19 cellular contexts compared by ENCODE assay signal in genomic region chrX:133444196-133444595, GRCh38. TPM values are rescaled to one million over a fixed set of nuclear protein-coding genes. Genes with fewer than 3 reads are reported as not detected.
"Had no signal": no experiment of that assay in that cellular context is flagged by ENCODE, and none has a peak within 500 bp of the region (broad histone marks: within the 10 kb centered on the region; RNA-seq: fewer than 3 reads in every experiment).

No MANE protein-coding gene starts in this region.

- H3K4me1 ChIP-seq: heart right ventricle, left lung, vagina had no signal

- DNase-seq: activated CD4-positive, alpha-beta T cell treated with anti-CD3 and anti-CD28 coated beads, Interleukin-2, amount 50 U/mL, for 1 hour; activated CD4-positive, CD25-positive, alpha-beta regulatory T cell; activated naive CD4-positive, alpha-beta T cell treated with anti-CD3 and anti-CD28 coated beads for 36 hours; activated T-cell treated with anti-CD3 and anti-CD28 coated beads for 4 hours; central memory CD4-positive, alpha-beta T cell; cortex of kidney; effector memory CD8-positive, alpha-beta T cell; erythroblast; heart right ventricle; islet precursor cell; left lung; nephron progenitor cell; ovary; stimulated activated CD4-positive, alpha-beta T cell treated with anti-CD3 and anti-CD28 coated beads, Interleukin-15, amount 100 ng/mL, for 24 hours; stimulated activated CD4-positive, alpha-beta T cell treated with anti-CD3 and anti-CD28 coated beads, Interleukin-4, amount 100 ng/mL, for 4 hours; stimulated activated naive CD8-positive, alpha-beta T cell treated with anti-CD3 and anti-CD28 coated beads, Interleukin-15, amount 100 ng/mL, for 72 hours had no signal

- H3K36me3 ChIP-seq: heart right ventricle, left lung, ovary, vagina had no signal

- H3K4me3 ChIP-seq: left lung, ovary, vagina had no signal

- ATAC-seq: activated T-helper 17 cell treated with anti-CD3 and anti-CD28 coated beads, Interleukin-2, amount 50 U/mL, for 72 hours; effector memory CD8-positive, alpha-beta T cell; stimulated activated naive CD8-positive, alpha-beta T cell treated with anti-CD3 and anti-CD28 coated beads, Interleukin-15, amount 100 ng/mL, for 72 hours had no signal

- H3K27ac ChIP-seq: heart right ventricle, left lung, ovary, vagina had no signal

- H3K9me3 ChIP-seq: heart right ventricle, left lung, ovary, vagina had no signal

- H3K27me3 ChIP-seq: left lung, ovary, vagina had no signal

RNA-seq across cellular contexts. Expression of gene GPC4, which starts 28.9 kb away (rescaled TPM):
- total RNA-seq: activated CD8-positive, alpha-beta memory T cell treated with anti-CD3 and anti-CD28 coated beads for 36 hours; activated T-helper 17 cell treated with anti-CD3 and anti-CD28 coated beads, Interleukin-2, amount 50 U/mL, for 72 hours had no signal
